7 cellular contexts compared by ENCODE assay signal in genomic region chr17:1390422-1391367, GRCh38. TPM values are rescaled to one million over a fixed set of nuclear protein-coding genes. Genes with fewer than 3 reads are reported as not detected.
DNase-seq lines count a peak whose midpoint lies in the region; ATAC-seq and TF ChIP-seq lines count a peak whose summit lies in the region.

No MANE protein-coding gene starts in this region.

- peak overlapping the region; percentile 2 for H3K4me2 ChIP-seq in Karpas-422 (ENCODE audit: low read depth, low read length, poor library complexity, severe bottlenecking)

- no peaks in the 10 kb centered on the region for H3K9me3 ChIP-seq in Karpas-422 (ENCODE audit: low read length)
- H3K9me3 ChIP-seq in right atrium auricular region, result no peaks in the 10 kb centered on the region
- no peaks in the 10 kb centered on the region for H3K9me3 ChIP-seq in stomach

- H3K27me3 ChIP-seq in Karpas-422 (ENCODE audit: low read length) (no peaks in the 10 kb centered on the region), right atrium auricular region (no peaks in the 10 kb centered on the region), stomach (no peaks in the 10 kb centered on the region)

- peaks cover 26% of the 10 kb centered on the region for H3K4me1 ChIP-seq in Karpas-422 (ENCODE audit: low read length)
- peaks cover 0 to 92% of the 10 kb centered on the region in 2 donors for H3K4me1 ChIP-seq in right atrium auricular region
- H3K4me1 ChIP-seq in stomach, result peaks cover 85 to 100% (median 95%) of the 10 kb centered on the region in 4 donors

- H3K36me3 Mint-ChIP-seq in activated B cell treated with CpG ODN at 0.5 μM for 24 hours (ENCODE audit: low read depth), result peaks cover 24% of the 10 kb centered on the region

- peak overlapping the region; percentile 19 for H3K4me3 Mint-ChIP-seq in activated B cell treated with CpG ODN at 0.5 μM for 24 hours

- no peak overlapping the region for H3K27ac Mint-ChIP-seq in activated B cell treated with CpG ODN at 0.5 μM for 24 hours

- H3K9ac ChIP-seq in Karpas-422 (ENCODE audit: low read length), result no peak overlapping the region

- H3K9me2 ChIP-seq in Karpas-422 (replicated peaks; ENCODE audit: insufficient read depth, low read length), result no peaks in the 10 kb centered on the region

- H3K27me3 Mint-ChIP-seq in activated B cell treated with CpG ODN at 0.5 μM for 24 hours, result no peaks in the 10 kb centered on the region

- WGBS in stomach, 5 donors, result 9 to 15% (median 13%) methylated on average over 6 of the region's 6 CpGs

- no peak for TF ChIP-seq POLR2A in stomach (IDR thresholded peaks at IDR 0.05)

- H3K4me3 ChIP-seq in Karpas-422 (ENCODE audit: low read length), result no peak overlapping the region
- H3K4me3 ChIP-seq in right atrium auricular region, result peak overlapping the region in 1 of 2 donors; percentile 8
- H3K4me3 ChIP-seq in stomach, result peak overlapping the region in 1 of 4 donors; percentile 16

- H3K36me3 ChIP-seq in Karpas-422 (ENCODE audit: insufficient read depth, low read length) (no peaks in the 10 kb centered on the region; the same call in 1 of the 2 replicates), right atrium auricular region (no peaks in the 10 kb centered on the region), stomach (peaks cover 0 to 2% (median under 1%) of the 10 kb centered on the region in 4 donors)

- no peak for ATAC-seq in activated B cell treated with CpG ODN at 0.5 μM for 24 hours (ENCODE audit: low read depth)
- ATAC-seq in GM19324 (IDR thresholded peaks at IDR 0.05; ENCODE audit: low FRiP score, unreplicated experiment), result no peak
- ATAC-seq in GM18858 (IDR thresholded peaks at IDR 0.05; ENCODE audit: unreplicated experiment), result no peak
- no peak for ATAC-seq in GM19328 (IDR thresholded peaks at IDR 0.05; ENCODE audit: unreplicated experiment)

- CTCF ChIA-PET in activated B cell treated with CpG ODN at 0.5 μM for 24 hours (lab: Charles Lee), result interaction anchor here (1.1 to 2.3 kb wide), 4 partner anchors 19 to 126 kb away, joined by 3 to 9 read pairs (median 4); partner anchors contain the start of gene INPP5K

- TF ChIP-seq CTCF in activated B cell treated with CpG ODN at 0.5 μM for 24 hours (IDR thresholded peaks at IDR 0.05) (no peak), right atrium auricular region (IDR thresholded peaks at IDR 0.05) (no peak), stomach (IDR thresholded peaks at IDR 0.05) (no peak)

- TF ChIP-seq EP300 in stomach (IDR thresholded peaks at IDR 0.05), result no peak

- H4K20me1 ChIP-seq in Karpas-422 (ENCODE audit: insufficient read depth, low read depth, low read length), result peaks cover 72% of the 10 kb centered on the region

- H2AFZ ChIP-seq in Karpas-422 (ENCODE audit: low read length), result no peak overlapping the region

- H3K9me3 Mint-ChIP-seq in activated B cell treated with CpG ODN at 0.5 μM for 24 hours, result no peaks in the 10 kb centered on the region

- peaks cover 87% of the 10 kb centered on the region for H3K4me1 Mint-ChIP-seq in activated B cell treated with CpG ODN at 0.5 μM for 24 hours

- H3K27ac ChIP-seq in Karpas-422 (ENCODE audit: low read length), result no peak overlapping the region
- H3K27ac ChIP-seq in right atrium auricular region, result peak overlapping the region; percentile 70 to 86
- peak overlapping the region in 3 of 5 donors; percentile 18 to 71 (median 59) for H3K27ac ChIP-seq in stomach

- intact Hi-C loops in activated B cell treated with CpG ODN at 0.5 μM for 24 hours (cut with micrococcal nuclease), result no loop called here
- intact Hi-C loops in stomach (cut with DNase I; ENCODE audit: low total_unique reads), result no loop called here

- POLR2A ChIA-PET in activated B cell treated with CpG ODN at 0.5 μM for 24 hours (lab: Charles Lee), result interaction anchor here (0.6 to 3.7 kb wide), 3 partner anchors 9 to 14 kb away, joined by 3 to 19 read pairs (median 3); partner anchors contain the start of gene YWHAE

- DNase-seq in Karpas-422 (no peak), activated B cell treated with CpG ODN at 0.5 μM for 24 hours (no peak), right atrium auricular region (ENCODE audit: low spot score) (no peak), stomach (no peak)

- peaks cover 100% of the 10 kb centered on the region for H3K79me2 ChIP-seq in Karpas-422 (ENCODE audit: low read length)

RNA-seq across cellular contexts. Expression of gene YWHAE, which starts 9.3 kb away (rescaled TPM):
- 189 and 298 TPM in 2 replicates for total RNA-seq in Karpas-422 (2014; rRNA removed; shearing (Covaris generic); ENCODE audit: low replicate concordance)
- total RNA-seq in activated B cell treated with CpG ODN at 0.5 μM for 24 hours, result 253 and 263 TPM in 2 replicates
- total RNA-seq in right atrium auricular region, result 100 to 1,000 TPM; 655 to 703 TPM
- total RNA-seq in stomach, result 1,000 to 10,000 TPM in 2 of 5 donors, 100 to 1,000 TPM in 3; 335 to 1,151 (median 362) TPM
- 100 to 1,000 TPM; 219 to 323 (median 254) TPM for polyA plus RNA-seq in stomach
